In genomic region chr7:31062746-31063435, GRCh38 we compare ENCODE assay signal across 26 cellular contexts. TPM values are rescaled to one million over a fixed set of nuclear protein-coding genes. Genes with fewer than 3 reads are reported as not detected.
"Had no signal": no experiment of that assay in that cellular context is flagged by ENCODE, and none has a peak within 500 bp of the region (broad histone marks: within the 10 kb centered on the region; RNA-seq: fewer than 3 reads in every experiment).

No MANE protein-coding gene starts in this region.

- H3K79me2 ChIP-seq: hepatocyte, parathyroid adenoma had no signal

- ATAC-seq: lower lobe of right lung; naive thymus-derived CD8-positive, alpha-beta T cell; psoas muscle; right lobe of liver; stimulated activated memory B cell treated with anti-CD40 and anti-IgM and Interleukin-4, amounts not matched to agents 10 μg/mL and 1 μg/mL and 100 μg/mL, for 72 hours; stimulated activated naive CD8-positive, alpha-beta T cell treated with anti-CD3 and anti-CD28 coated beads, Interleukin-15, amount 100 ng/mL, for 72 hours; upper lobe of right lung had no signal

- H3K4me2 ChIP-seq: hepatocyte, smooth muscle cell had no signal

- H3K36me3 ChIP-seq: lower lobe of right lung, neutrophil, right lobe of liver, thyroid gland, transverse colon, upper lobe of right lung had no signal

- H3K4me1 ChIP-seq: lower lobe of right lung, parathyroid adenoma, psoas muscle, right lobe of liver, testis, thyroid gland, transverse colon, upper lobe of right lung had no signal

- FAIRE-seq: urothelium cell line had no signal

- DNase-seq: islet precursor cell; lower lobe of right lung; mammary epithelial cell; mesenchymal stem cell; naive thymus-derived CD8-positive, alpha-beta T cell; occipital lobe; psoas muscle; right lobe of liver; stimulated activated CD4-positive, alpha-beta T cell treated with anti-CD3 and anti-CD28 coated beads, Interleukin-1b, Interleukin-23, amount 100 ng/mL, for 48 hours; stimulated activated CD4-positive, alpha-beta T cell treated with anti-CD3 and anti-CD28 coated beads, Interleukin-2, amount 100 ng/mL, for 48 hours; stimulated activated CD4-positive, alpha-beta T cell treated with anti-CD3 and anti-CD28 coated beads, Interleukin-4, amount 100 ng/mL, for 4 hours; stimulated activated CD8-positive, alpha-beta memory T cell treated with anti-CD3 and anti-CD28 coated beads, Interleukin-4, amount 100 ng/mL, for 48 hours; stimulated activated naive CD4-positive, alpha-beta T cell treated with Interleukin-2 at 50 U/mL for 16 hours; stimulated activated naive CD8-positive, alpha-beta T cell treated with anti-CD3 and anti-CD28 coated beads, Interleukin-15, amount 100 ng/mL, for 72 hours; testis; thyroid gland; transverse colon; upper lobe of right lung had no signal

- H3K9ac ChIP-seq: parathyroid adenoma had no signal

- H2AFZ ChIP-seq: hepatocyte, parathyroid adenoma had no signal

- H3K27ac ChIP-seq: hepatocyte, lower lobe of right lung, neutrophil, parathyroid adenoma, psoas muscle, right lobe of liver, testis, thyroid gland, transverse colon, upper lobe of right lung had no signal

- H3K9me3 ChIP-seq: lower lobe of right lung, neutrophil, psoas muscle, right lobe of liver, testis, thyroid gland, transverse colon, upper lobe of right lung had no signal

- H3K4me3 ChIP-seq: hepatocyte, lower lobe of right lung, psoas muscle, right lobe of liver, smooth muscle cell, testis, thyroid gland, transverse colon, upper lobe of right lung had no signal

- H3K27me3 ChIP-seq: right lobe of liver, testis, thyroid gland, transverse colon, upper lobe of right lung had no signal

RNA-seq across cellular contexts. Expression of gene ADCYAP1R1, which starts 10.8 kb away (rescaled TPM):
- total RNA-seq: kidney epithelial cell; mammary epithelial cell; naive thymus-derived CD8-positive, alpha-beta T cell; osteocyte; smooth muscle cell had no signal
- polyA plus RNA-seq: hepatocyte; mammary epithelial cell; naive thymus-derived CD8-positive, alpha-beta T cell; smooth muscle cell had no signal
